1 cellular context compared by ENCODE assay signal in genomic region chr1:167328762-167329483, GRCh38.
TF ChIP-seq lines count a peak whose summit lies in the region.

No MANE protein-coding gene starts in this region.

TF ChIP-seq in WTC11, 78 proteins besides CTCF, POLR2A, EP300 and RAD21 (continued from another document):
- TF ChIP-seq HMGXB4 (CRISPR knock-in tag; IDR thresholded peaks at IDR 0.05) (no peak), ZMAT4 (CRISPR knock-in tag; IDR thresholded peaks at IDR 0.05) (no peak), ATF1 (CRISPR knock-in tag; IDR thresholded peaks at IDR 0.05) (no peak), FOXJ3 (CRISPR knock-in tag; IDR thresholded peaks at IDR 0.05; ENCODE audit: borderline replicate concordance) (no peak), CREB1 (CRISPR knock-in tag; IDR thresholded peaks at IDR 0.05) (no peak)
